ENCODE assay signal across 1 cellular context in the genomic region with DNA sequence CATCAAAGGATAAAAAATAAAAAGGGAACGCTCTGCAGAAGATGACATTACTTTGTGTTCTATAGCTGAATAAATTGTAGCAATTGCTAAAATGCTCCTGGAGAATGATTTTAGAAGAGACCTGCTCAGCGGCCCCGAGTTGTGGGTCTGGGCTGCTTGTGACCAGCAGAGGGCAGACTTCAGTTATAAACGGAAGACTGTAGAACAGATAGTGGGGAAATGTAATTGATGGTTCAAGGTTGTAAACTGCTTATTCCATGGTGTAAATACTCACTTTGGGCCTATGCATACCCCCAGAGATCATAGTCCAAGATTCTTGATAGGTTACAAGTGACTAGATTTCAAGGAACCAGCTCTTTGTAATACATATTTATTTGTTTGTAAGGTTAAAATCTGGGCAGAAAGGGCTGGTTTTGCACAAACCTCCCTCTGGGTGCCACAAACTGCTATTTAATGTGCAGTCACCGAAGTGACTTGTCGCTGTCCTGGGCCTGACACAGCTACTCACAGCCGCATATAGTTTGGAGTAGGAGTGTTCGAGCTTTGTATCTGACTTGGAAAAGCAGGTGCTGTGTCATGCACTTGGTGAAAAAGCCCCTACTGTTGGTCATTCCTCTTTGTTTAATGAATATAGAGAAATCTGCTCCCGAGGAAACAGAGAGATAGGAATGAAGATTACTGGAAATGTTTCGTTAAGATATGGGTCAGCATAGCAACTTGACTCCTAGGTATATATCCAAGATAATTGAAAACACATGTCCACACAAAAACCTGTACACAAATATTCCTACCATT.
TF ChIP-seq lines count a peak whose summit lies in the region.

No MANE protein-coding gene starts in this region.

TF ChIP-seq in H1, 55 proteins besides CTCF, POLR2A, EP300 and RAD21 (continued from another document):
- no peak for TF ChIP-seq KDM5A (IDR thresholded peaks at IDR 0.05; ENCODE audit: low read length)
- TF ChIP-seq POLR2AphosphoS5 (IDR thresholded peaks at IDR 0.05; ENCODE audit: low read depth, low read length) = no peak
- TF ChIP-seq, protein P1, sequence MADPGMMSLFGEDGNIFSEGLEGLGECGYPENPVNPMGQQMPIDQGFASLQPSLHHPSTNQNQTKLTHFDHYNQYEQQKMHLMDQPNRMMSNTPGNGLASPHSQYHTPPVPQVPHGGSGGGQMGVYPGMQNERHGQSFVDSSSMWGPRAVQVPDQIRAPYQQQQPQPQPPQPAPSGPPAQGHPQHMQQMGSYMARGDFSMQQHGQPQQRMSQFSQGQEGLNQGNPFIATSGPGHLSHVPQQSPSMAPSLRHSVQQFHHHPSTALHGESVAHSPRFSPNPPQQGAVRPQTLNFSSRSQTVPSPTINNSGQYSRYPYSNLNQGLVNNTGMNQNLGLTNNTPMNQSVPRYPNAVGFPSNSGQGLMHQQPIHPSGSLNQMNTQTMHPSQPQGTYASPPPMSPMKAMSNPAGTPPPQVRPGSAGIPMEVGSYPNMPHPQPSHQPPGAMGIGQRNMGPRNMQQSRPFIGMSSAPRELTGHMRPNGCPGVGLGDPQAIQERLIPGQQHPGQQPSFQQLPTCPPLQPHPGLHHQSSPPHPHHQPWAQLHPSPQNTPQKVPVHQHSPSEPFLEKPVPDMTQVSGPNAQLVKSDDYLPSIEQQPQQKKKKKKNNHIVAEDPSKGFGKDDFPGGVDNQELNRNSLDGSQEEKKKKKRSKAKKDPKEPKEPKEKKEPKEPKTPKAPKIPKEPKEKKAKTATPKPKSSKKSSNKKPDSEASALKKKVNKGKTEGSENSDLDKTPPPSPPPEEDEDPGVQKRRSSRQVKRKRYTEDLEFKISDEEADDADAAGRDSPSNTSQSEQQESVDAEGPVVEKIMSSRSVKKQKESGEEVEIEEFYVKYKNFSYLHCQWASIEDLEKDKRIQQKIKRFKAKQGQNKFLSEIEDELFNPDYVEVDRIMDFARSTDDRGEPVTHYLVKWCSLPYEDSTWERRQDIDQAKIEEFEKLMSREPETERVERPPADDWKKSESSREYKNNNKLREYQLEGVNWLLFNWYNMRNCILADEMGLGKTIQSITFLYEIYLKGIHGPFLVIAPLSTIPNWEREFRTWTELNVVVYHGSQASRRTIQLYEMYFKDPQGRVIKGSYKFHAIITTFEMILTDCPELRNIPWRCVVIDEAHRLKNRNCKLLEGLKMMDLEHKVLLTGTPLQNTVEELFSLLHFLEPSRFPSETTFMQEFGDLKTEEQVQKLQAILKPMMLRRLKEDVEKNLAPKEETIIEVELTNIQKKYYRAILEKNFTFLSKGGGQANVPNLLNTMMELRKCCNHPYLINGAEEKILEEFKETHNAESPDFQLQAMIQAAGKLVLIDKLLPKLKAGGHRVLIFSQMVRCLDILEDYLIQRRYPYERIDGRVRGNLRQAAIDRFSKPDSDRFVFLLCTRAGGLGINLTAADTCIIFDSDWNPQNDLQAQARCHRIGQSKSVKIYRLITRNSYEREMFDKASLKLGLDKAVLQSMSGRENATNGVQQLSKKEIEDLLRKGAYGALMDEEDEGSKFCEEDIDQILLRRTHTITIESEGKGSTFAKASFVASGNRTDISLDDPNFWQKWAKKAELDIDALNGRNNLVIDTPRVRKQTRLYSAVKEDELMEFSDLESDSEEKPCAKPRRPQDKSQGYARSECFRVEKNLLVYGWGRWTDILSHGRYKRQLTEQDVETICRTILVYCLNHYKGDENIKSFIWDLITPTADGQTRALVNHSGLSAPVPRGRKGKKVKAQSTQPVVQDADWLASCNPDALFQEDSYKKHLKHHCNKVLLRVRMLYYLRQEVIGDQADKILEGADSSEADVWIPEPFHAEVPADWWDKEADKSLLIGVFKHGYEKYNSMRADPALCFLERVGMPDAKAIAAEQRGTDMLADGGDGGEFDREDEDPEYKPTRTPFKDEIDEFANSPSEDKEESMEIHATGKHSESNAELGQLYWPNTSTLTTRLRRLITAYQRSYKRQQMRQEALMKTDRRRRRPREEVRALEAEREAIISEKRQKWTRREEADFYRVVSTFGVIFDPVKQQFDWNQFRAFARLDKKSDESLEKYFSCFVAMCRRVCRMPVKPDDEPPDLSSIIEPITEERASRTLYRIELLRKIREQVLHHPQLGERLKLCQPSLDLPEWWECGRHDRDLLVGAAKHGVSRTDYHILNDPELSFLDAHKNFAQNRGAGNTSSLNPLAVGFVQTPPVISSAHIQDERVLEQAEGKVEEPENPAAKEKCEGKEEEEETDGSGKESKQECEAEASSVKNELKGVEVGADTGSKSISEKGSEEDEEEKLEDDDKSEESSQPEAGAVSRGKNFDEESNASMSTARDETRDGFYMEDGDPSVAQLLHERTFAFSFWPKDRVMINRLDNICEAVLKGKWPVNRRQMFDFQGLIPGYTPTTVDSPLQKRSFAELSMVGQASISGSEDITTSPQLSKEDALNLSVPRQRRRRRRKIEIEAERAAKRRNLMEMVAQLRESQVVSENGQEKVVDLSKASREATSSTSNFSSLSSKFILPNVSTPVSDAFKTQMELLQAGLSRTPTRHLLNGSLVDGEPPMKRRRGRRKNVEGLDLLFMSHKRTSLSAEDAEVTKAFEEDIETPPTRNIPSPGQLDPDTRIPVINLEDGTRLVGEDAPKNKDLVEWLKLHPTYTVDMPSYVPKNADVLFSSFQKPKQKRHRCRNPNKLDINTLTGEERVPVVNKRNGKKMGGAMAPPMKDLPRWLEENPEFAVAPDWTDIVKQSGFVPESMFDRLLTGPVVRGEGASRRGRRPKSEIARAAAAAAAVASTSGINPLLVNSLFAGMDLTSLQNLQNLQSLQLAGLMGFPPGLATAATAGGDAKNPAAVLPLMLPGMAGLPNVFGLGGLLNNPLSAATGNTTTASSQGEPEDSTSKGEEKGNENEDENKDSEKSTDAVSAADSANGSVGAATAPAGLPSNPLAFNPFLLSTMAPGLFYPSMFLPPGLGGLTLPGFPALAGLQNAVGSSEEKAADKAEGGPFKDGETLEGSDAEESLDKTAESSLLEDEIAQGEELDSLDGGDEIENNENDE (IDR thresholded peaks at IDR 0.05; ENCODE audit: insufficient replicate concordance, low read length) = no peak
TF ChIP-seq in H1: peak in this region for 0.
